Comparison of ENCODE assay signal across 2 cellular contexts in the genomic region with DNA sequence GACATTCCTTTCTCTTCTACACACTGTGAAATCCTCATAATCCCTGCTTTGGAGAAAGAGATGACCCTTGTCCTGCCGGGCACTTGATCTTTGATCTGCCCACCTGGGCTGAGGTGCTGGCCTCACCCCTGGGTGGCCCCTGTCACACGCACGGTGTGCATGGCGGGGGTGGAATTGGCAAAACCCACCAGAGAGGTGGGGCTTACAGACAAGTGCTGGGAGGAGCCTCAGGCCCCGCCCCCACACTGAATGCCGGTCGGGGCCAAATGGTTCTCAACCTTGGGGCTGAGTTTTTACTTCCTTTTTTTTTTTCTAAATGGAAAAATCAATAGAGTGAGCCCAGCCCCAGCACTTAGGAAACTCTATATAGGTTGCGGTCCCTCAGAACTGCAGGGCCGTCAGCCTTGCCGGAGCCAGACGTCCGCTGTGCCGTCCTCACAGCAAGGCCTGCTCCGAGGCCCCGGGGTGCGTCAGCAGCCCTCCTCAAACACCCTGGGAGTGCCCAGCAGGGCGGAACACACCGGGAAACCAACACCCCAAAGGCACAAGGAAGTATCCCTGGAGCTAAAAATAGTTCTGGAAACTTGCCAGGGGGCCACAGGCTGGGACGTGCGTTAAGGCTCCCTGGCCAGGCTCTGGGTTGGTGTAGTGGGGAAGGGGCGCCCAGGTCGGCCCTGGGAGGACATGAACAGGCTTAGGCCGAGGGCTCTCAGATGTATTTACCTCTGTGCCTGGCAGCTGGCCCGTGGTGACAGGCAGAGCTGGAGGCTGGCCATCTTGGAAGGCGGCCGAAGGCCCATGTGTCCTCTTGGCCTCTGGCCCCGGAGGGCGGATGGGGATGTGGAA.
A peak's percentile ranks its signal among the peaks of the same experiment; 100 is the strongest.
TF ChIP-seq lines count a peak whose summit lies in the region.

No MANE protein-coding gene starts in this region.

TF ChIP-seq in HCT116, 20 proteins besides CTCF, POLR2A, EP300 and RAD21:
- TF ChIP-seq SRF (IDR thresholded peaks at IDR 0.05; ENCODE audit: low read depth) (no peak), ELF1 (IDR thresholded peaks at IDR 0.05; ENCODE audit: borderline replicate concordance, low read depth) (no peak; the same call in 1 of the 2 replicates), TCF7L2 (IDR thresholded peaks at IDR 0.05; ENCODE audit: borderline replicate concordance, extremely low read depth, insufficient read depth, insufficient read length) (peak; percentile 96), EGR1 (IDR thresholded peaks at IDR 0.05; ENCODE audit: low read depth) (no peak; the same call in 1 of the 2 replicates), FOSL1 (IDR thresholded peaks at IDR 0.05; ENCODE audit: low read depth) (no peak), POLR2AphosphoS5 (IDR thresholded peaks at IDR 0.05; ENCODE audit: low read depth, low read length) (peak; percentile 90), SP1 (IDR thresholded peaks at IDR 0.05; ENCODE audit: low read depth) (peak; percentile 87), CBX3 (IDR thresholded peaks at IDR 0.05; ENCODE audit: low read depth) (no peak; the same call in 1 of the 2 replicates), ZNF274 (IDR thresholded peaks at IDR 0.05; ENCODE audit: low read depth, low read length) (no peak), YY1 (IDR thresholded peaks at IDR 0.05; ENCODE audit: extremely low read depth, insufficient replicate concordance, low read depth, low read length) (peak; percentile 26), ZFX (IDR thresholded peaks at IDR 0.05) (peak; percentile 73; the same call in 1 of the 2 replicates), EZH2phosphoT487 (IDR thresholded peaks at IDR 0.05; ENCODE audit: borderline replicate concordance) (no peak), JUND (IDR thresholded peaks at IDR 0.05) (no peak; the same call in none of the 2 replicates), SIN3A (IDR thresholded peaks at IDR 0.05; ENCODE audit: low read depth) (peak; percentile 70; the same call in 1 of the 2 replicates), EZH2 (IDR thresholded peaks at IDR 0.05) (no peak), CEBPB (IDR thresholded peaks at IDR 0.05; ENCODE audit: low read depth) (no peak)
- TF ChIP-seq, protein P1, sequence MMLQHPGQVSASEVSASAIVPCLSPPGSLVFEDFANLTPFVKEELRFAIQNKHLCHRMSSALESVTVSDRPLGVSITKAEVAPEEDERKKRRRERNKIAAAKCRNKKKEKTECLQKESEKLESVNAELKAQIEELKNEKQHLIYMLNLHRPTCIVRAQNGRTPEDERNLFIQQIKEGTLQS (IDR thresholded peaks at IDR 0.05): no peak
- TF ChIP-seq, protein P2, sequence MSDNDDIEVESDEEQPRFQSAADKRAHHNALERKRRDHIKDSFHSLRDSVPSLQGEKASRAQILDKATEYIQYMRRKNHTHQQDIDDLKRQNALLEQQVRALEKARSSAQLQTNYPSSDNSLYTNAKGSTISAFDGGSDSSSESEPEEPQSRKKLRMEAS (IDR thresholded peaks at IDR 0.05): peak; percentile 86
- TF ChIP-seq, protein P3, sequence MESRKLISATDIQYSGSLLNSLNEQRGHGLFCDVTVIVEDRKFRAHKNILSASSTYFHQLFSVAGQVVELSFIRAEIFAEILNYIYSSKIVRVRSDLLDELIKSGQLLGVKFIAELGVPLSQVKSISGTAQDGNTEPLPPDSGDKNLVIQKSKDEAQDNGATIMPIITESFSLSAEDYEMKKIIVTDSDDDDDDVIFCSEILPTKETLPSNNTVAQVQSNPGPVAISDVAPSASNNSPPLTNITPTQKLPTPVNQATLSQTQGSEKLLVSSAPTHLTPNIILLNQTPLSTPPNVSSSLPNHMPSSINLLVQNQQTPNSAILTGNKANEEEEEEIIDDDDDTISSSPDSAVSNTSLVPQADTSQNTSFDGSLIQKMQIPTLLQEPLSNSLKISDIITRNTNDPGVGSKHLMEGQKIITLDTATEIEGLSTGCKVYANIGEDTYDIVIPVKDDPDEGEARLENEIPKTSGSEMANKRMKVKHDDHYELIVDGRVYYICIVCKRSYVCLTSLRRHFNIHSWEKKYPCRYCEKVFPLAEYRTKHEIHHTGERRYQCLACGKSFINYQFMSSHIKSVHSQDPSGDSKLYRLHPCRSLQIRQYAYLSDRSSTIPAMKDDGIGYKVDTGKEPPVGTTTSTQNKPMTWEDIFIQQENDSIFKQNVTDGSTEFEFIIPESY (IDR thresholded peaks at IDR 0.05; ENCODE audit: extremely low read depth, insufficient replicate concordance, low read length): no peak
- TF ChIP-seq, protein P4, sequence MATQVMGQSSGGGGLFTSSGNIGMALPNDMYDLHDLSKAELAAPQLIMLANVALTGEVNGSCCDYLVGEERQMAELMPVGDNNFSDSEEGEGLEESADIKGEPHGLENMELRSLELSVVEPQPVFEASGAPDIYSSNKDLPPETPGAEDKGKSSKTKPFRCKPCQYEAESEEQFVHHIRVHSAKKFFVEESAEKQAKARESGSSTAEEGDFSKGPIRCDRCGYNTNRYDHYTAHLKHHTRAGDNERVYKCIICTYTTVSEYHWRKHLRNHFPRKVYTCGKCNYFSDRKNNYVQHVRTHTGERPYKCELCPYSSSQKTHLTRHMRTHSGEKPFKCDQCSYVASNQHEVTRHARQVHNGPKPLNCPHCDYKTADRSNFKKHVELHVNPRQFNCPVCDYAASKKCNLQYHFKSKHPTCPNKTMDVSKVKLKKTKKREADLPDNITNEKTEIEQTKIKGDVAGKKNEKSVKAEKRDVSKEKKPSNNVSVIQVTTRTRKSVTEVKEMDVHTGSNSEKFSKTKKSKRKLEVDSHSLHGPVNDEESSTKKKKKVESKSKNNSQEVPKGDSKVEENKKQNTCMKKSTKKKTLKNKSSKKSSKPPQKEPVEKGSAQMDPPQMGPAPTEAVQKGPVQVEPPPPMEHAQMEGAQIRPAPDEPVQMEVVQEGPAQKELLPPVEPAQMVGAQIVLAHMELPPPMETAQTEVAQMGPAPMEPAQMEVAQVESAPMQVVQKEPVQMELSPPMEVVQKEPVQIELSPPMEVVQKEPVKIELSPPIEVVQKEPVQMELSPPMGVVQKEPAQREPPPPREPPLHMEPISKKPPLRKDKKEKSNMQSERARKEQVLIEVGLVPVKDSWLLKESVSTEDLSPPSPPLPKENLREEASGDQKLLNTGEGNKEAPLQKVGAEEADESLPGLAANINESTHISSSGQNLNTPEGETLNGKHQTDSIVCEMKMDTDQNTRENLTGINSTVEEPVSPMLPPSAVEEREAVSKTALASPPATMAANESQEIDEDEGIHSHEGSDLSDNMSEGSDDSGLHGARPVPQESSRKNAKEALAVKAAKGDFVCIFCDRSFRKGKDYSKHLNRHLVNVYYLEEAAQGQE (IDR thresholded peaks at IDR 0.05; ENCODE audit: low read depth): no peak

TF ChIP-seq in GM12878, 131 proteins besides CTCF, POLR2A, EP300 and RAD21 (continues in another document):
- no peak for TF ChIP-seq MXI1 (IDR thresholded peaks at IDR 0.05; ENCODE audit: low read depth, low read length)
- no peak for TF ChIP-seq ZNF274 (IDR thresholded peaks at IDR 0.05; ENCODE audit: insufficient read depth, insufficient read length)
- TF ChIP-seq LARP7 (IDR thresholded peaks at IDR 0.05): no peak
- no peak for TF ChIP-seq CBFB (IDR thresholded peaks at IDR 0.05; ENCODE audit: low read depth)
- TF ChIP-seq, protein P5, sequence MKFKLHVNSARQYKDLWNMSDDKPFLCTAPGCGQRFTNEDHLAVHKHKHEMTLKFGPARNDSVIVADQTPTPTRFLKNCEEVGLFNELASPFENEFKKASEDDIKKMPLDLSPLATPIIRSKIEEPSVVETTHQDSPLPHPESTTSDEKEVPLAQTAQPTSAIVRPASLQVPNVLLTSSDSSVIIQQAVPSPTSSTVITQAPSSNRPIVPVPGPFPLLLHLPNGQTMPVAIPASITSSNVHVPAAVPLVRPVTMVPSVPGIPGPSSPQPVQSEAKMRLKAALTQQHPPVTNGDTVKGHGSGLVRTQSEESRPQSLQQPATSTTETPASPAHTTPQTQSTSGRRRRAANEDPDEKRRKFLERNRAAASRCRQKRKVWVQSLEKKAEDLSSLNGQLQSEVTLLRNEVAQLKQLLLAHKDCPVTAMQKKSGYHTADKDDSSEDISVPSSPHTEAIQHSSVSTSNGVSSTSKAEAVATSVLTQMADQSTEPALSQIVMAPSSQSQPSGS (IDR thresholded peaks at IDR 0.05; ENCODE audit: low read length): no peak
- TF ChIP-seq NR2F1 (conservative IDR thresholded peaks at IDR 0.05): no peak; the same call in 1 of the 2 replicates
- TF ChIP-seq EED (IDR thresholded peaks at IDR 0.05; ENCODE audit: low read depth): no peak
- no peak for TF ChIP-seq NFIC (IDR thresholded peaks at IDR 0.05; ENCODE audit: low read depth, low read length)
- no peak for TF ChIP-seq MTA2 (IDR thresholded peaks at IDR 0.05; ENCODE audit: low read depth)
- TF ChIP-seq CBX5 (IDR thresholded peaks at IDR 0.05; ENCODE audit: low read depth): no peak
- TF ChIP-seq, protein P2 (IDR thresholded peaks at IDR 0.05; ENCODE audit: low read depth, low read length): no peak
- 0 out of 2 replicates have a peak, but pooled peaks have one; percentile 24 for TF ChIP-seq DPF2 (IDR thresholded peaks at IDR 0.05)
- no peak for TF ChIP-seq TARDBP (IDR thresholded peaks at IDR 0.05; ENCODE audit: borderline replicate concordance)
- no peak for TF ChIP-seq TCF3 (IDR thresholded peaks at IDR 0.05; ENCODE audit: borderline replicate concordance, insufficient read depth, low read depth, low read length)
- TF ChIP-seq, protein P1 (IDR thresholded peaks at IDR 0.05; ENCODE audit: borderline replicate concordance, extremely low read depth, low read depth, low read length): no peak
- TF ChIP-seq ETV6 (conservative IDR thresholded peaks at IDR 0.05 in 1 of 2, IDR thresholded peaks at IDR 0.05 in 1 of 2; ENCODE audit: borderline replicate concordance in 1 of 2, low read depth in 1 of 2): no peak
- TF ChIP-seq, protein P6, sequence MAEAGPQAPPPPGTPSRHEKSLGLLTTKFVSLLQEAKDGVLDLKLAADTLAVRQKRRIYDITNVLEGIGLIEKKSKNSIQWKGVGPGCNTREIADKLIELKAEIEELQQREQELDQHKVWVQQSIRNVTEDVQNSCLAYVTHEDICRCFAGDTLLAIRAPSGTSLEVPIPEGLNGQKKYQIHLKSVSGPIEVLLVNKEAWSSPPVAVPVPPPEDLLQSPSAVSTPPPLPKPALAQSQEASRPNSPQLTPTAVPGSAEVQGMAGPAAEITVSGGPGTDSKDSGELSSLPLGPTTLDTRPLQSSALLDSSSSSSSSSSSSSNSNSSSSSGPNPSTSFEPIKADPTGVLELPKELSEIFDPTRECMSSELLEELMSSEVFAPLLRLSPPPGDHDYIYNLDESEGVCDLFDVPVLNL (IDR thresholded peaks at IDR 0.05; ENCODE audit: low read depth, low read length): no peak
- TF ChIP-seq, protein P7, sequence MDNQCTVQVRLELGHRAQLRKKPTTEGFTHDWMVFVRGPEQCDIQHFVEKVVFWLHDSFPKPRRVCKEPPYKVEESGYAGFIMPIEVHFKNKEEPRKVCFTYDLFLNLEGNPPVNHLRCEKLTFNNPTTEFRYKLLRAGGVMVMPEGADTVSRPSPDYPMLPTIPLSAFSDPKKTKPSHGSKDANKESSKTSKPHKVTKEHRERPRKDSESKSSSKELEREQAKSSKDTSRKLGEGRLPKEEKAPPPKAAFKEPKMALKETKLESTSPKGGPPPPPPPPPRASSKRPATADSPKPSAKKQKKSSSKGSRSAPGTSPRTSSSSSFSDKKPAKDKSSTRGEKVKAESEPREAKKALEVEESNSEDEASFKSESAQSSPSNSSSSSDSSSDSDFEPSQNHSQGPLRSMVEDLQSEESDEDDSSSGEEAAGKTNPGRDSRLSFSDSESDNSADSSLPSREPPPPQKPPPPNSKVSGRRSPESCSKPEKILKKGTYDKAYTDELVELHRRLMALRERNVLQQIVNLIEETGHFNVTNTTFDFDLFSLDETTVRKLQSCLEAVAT (IDR thresholded peaks at IDR 0.05): no peak
- TF ChIP-seq STAT3 (IDR thresholded peaks at IDR 0.05; ENCODE audit: low read depth, low read length): no peak
- TF ChIP-seq HDAC2 (IDR thresholded peaks at IDR 0.05): no peak
- TF ChIP-seq, protein P8, sequence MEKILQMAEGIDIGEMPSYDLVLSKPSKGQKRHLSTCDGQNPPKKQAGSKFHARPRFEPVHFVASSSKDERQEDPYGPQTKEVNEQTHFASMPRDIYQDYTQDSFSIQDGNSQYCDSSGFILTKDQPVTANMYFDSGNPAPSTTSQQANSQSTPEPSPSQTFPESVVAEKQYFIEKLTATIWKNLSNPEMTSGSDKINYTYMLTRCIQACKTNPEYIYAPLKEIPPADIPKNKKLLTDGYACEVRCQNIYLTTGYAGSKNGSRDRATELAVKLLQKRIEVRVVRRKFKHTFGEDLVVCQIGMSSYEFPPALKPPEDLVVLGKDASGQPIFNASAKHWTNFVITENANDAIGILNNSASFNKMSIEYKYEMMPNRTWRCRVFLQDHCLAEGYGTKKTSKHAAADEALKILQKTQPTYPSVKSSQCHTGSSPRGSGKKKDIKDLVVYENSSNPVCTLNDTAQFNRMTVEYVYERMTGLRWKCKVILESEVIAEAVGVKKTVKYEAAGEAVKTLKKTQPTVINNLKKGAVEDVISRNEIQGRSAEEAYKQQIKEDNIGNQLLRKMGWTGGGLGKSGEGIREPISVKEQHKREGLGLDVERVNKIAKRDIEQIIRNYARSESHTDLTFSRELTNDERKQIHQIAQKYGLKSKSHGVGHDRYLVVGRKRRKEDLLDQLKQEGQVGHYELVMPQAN (conservative IDR thresholded peaks at IDR 0.05): no peak
- TF ChIP-seq, protein P9, sequence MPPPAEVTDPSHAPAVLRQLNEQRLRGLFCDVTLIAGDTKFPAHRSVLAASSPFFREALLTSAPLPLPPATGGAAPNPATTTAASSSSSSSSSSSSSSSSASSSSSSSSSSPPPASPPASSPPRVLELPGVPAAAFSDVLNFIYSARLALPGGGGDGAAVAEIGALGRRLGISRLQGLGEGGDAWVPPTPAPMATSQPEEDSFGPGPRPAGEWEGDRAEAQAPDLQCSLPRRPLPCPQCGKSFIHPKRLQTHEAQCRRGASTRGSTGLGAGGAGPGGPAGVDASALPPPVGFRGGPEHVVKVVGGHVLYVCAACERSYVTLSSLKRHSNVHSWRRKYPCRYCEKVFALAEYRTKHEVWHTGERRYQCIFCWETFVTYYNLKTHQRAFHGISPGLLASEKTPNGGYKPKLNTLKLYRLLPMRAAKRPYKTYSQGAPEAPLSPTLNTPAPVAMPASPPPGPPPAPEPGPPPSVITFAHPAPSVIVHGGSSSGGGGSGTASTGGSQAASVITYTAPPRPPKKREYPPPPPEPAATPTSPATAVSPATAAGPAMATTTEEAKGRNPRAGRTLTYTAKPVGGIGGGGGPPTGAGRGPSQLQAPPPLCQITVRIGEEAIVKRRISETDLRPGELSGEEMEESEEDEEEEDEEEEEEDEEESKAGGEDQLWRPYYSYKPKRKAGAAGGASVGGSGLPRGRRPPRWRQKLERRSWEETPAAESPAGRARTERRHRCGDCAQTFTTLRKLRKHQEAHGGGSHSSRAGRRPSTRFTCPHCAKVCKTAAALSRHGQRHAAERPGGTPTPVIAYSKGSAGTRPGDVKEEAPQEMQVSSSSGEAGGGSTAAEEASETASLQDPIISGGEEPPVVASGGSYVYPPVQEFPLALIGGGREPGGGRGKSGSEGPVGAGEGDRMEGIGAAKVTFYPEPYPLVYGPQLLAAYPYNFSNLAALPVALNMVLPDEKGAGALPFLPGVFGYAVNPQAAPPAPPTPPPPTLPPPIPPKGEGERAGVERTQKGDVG (CRISPR knock-in tag; IDR thresholded peaks at IDR 0.05): no peak
- no peak for TF ChIP-seq RFX5 (IDR thresholded peaks at IDR 0.05; ENCODE audit: low read depth, low read length)
- TF ChIP-seq ZNF384 (IDR thresholded peaks at IDR 0.05; ENCODE audit: borderline replicate concordance, low read depth, low read length): peak; percentile 63; the same call in 1 of the 2 replicates
